10 cellular contexts compared by ENCODE assay signal in genomic region chr22:30947163-30947820, GRCh38. TPM values are rescaled to one million over a fixed set of nuclear protein-coding genes. Genes with fewer than 3 reads are reported as not detected.
DNase-seq lines count a peak whose midpoint lies in the region; ATAC-seq and TF ChIP-seq lines count a peak whose summit lies in the region.
"Had no signal": no experiment of that assay in that cellular context is flagged by ENCODE, and none has a peak within 500 bp of the region (broad histone marks: within the 10 kb centered on the region; RNA-seq: fewer than 3 reads in every experiment).

No MANE protein-coding gene starts in this region.

- TF ChIP-seq EP300 in upper lobe of left lung (IDR thresholded peaks at IDR 0.05), result no peak

- 45 to 51% methylated on average over 5 of the region's 5 CpGs for WGBS in GM23248 (ENCODE audit: low coverage in 1 of 2, low lambda C conversion rate in 2 of 2, missing lambda C conversion rate in 2 of 2), 2 experiments
- 50 to 67% methylated on average over 5 of the region's 5 CpGs for WGBS in upper lobe of left lung, 2 donors

- no peaks in the 10 kb centered on the region for H3F3A ChIP-seq in GM23248 (ENCODE audit: insufficient read depth)

- H3K4me3 ChIP-seq in GM23248, result no peak overlapping the region
- no peak overlapping the region for H3K4me3 ChIP-seq in upper lobe of left lung
- no peak overlapping the region for H3K4me3 ChIP-seq in BE2C (ENCODE audit: low read depth, low read length)
- H3K4me3 ChIP-seq: MG63 had no signal

- DNase-seq in GM23248 (peak; percentile 28), RWPE1 (ENCODE audit: low spot score) (peak; percentile 22), Right ventricle myocardium inferior (ENCODE audit: missing footprints) (no peak), putamen (ENCODE audit: low spot score) (peak; percentile 63), upper lobe of left lung (no peak), BE2C (no peak), SIG-M5 treated with dmso at 0.1 percent for 504 hours (lab: John Stamatoyannopoulos, UW; ENCODE audit: unreplicated experiment) (no peak)
- DNase-seq: Calu3, MG63 had no signal

- H4K20me1 ChIP-seq in GM23248 (ENCODE audit: insufficient read depth), result no peaks in the 10 kb centered on the region

- H3K36me3 ChIP-seq in GM23248 (ENCODE audit: low read depth) (peaks cover 69% of the 10 kb centered on the region; the same call in 1 of the 2 replicates), upper lobe of left lung (peaks cover 17 to 81% (median 57%) of the 10 kb centered on the region in 4 donors), BE2C (peaks cover 76% of the 10 kb centered on the region)

- TF ChIP-seq CTCF in RWPE1 (conservative IDR thresholded peaks at IDR 0.05; ENCODE audit: low read depth) (no peak), upper lobe of left lung (IDR thresholded peaks at IDR 0.05) (no peak), BE2C (IDR thresholded peaks at IDR 0.05; ENCODE audit: low read depth, low read length) (no peak)

- intact Hi-C loops in Right ventricle myocardium inferior (cut with DNase I), result loop anchor here (1.0 to 2.0 kb wide), 2 partner anchors 22 to 137 kb away; partner anchors contain the start of genes MORC2 and TUG1

- H2AFZ ChIP-seq in GM23248, result no peak overlapping the region

- no peaks in the 10 kb centered on the region for H3K9me2 ChIP-seq in GM23248 (ENCODE audit: insufficient read depth)

- no peak for TF ChIP-seq POLR2A in upper lobe of left lung (IDR thresholded peaks at IDR 0.05)

- no peaks in the 10 kb centered on the region for H3K79me2 ChIP-seq in GM23248 (ENCODE audit: insufficient read depth)

- H3K9me3 ChIP-seq in GM23248 (ENCODE audit: low read depth) (no peaks in the 10 kb centered on the region), upper lobe of left lung (no peaks in the 10 kb centered on the region), BE2C (no peaks in the 10 kb centered on the region)
- H3K9me3 ChIP-seq: MG63 had no signal

- POLR2A ChIA-PET in RWPE1 (lab: Yijun Ruan, JAX; ENCODE audit: low non-redundant PET), result no interaction called here

- in situ Hi-C loops in GM23248 (cut with MboI), result no loop called here

- no peak overlapping the region for H3K4me2 ChIP-seq in GM23248 (ENCODE audit: unreplicated experiment)

- no peak overlapping the region for H3K9ac ChIP-seq in GM23248

- peak; percentile 82 for ATAC-seq in Right ventricle myocardium inferior
- ATAC-seq in upper lobe of left lung (ENCODE audit: low FRiP score in 2 of 2), result no peak
- no peak for ATAC-seq in HG03196 (IDR thresholded peaks at IDR 0.05; ENCODE audit: unreplicated experiment)

- CTCF ChIA-PET in RWPE1 (lab: Yijun Ruan, JAX), result interaction anchor here (0.5 to 0.7 kb wide), 5 partner anchors 88 to 389 kb away, joined by 3 to 7 read pairs (median 3); no protein-coding TSS in a partner anchor

- H3K27ac ChIP-seq in GM23248 (no peak overlapping the region), RWPE1 (peak overlapping the region; percentile 51), upper lobe of left lung (peak overlapping the region in 2 of 4 donors; percentile 32 to 42)

- H3K27me3 ChIP-seq in GM23248 (replicated peaks; ENCODE audit: insufficient read depth), result no peaks in the 10 kb centered on the region
- no peaks in the 10 kb centered on the region for H3K27me3 ChIP-seq in upper lobe of left lung
- H3K27me3 ChIP-seq in BE2C, result no peaks in the 10 kb centered on the region; the same call in 1 of the 2 replicates
- H3K27me3 ChIP-seq: MG63 had no signal

- H3K4me1 ChIP-seq in GM23248 (ENCODE audit: insufficient read depth), result no peaks in the 10 kb centered on the region
- H3K4me1 ChIP-seq in upper lobe of left lung, result peaks cover 4 to 18% (median 11%) of the 10 kb centered on the region in 4 donors
- no peaks in the 10 kb centered on the region for H3K4me1 ChIP-seq in BE2C

RNA-seq across cellular contexts. Expression of gene MORC2, which starts 21.3 kb away (rescaled TPM):
- 16.1 and 16.8 TPM in 2 replicates for total RNA-seq in GM23248 (2014; rRNA removed; shearing (Covaris generic))
- 13.2 and 13.3 TPM in 2 replicates for polyA plus RNA-seq in GM23248 (2016; fragmentation: Nextera tagmentation; extraction: Ambion mirVana)
- total RNA-seq in Right ventricle myocardium inferior, result 17.3 TPM
- 10 to 100 TPM; 13.8 to 54.5 (median 20.6) TPM for total RNA-seq in upper lobe of left lung
- 130 TPM for polyA plus RNA-seq in BE2C (2012; ENCODE audit: insufficient read depth, insufficient read length, low read depth)

RNA-seq across cellular contexts. Expression of gene TUG1, which starts 21.8 kb away (rescaled TPM):
- 65.9 and 68.5 TPM in 2 replicates for total RNA-seq in GM23248 (2014; rRNA removed; shearing (Covaris generic))
- polyA plus RNA-seq in GM23248 (2016; fragmentation: Nextera tagmentation; extraction: Ambion mirVana), result 22.8 and 26.6 TPM in 2 replicates
- 32.3 TPM for total RNA-seq in Right ventricle myocardium inferior
- 100 to 1,000 TPM in 1 of 6 donors, 10 to 100 TPM in 5; 51.8 to 135 (median 54.2) TPM for total RNA-seq in upper lobe of left lung
- 117 TPM for polyA plus RNA-seq in BE2C (2012; ENCODE audit: insufficient read depth, insufficient read length, low read depth)

Comparison
In these comparisons a context has a peak if more than half of its experiments do, and no peak if none do; other contexts are left out.
1. DNase-seq: peak in GM23248 (single experiment), RWPE1 (single experiment) and putamen (single experiment); none in Right ventricle myocardium inferior (single experiment), upper lobe of left lung (0 of 2), BE2C (single experiment) and SIG-M5 treated with dmso at 0.1 percent for 504 hours (single experiment).